ENCODE assay signal across 18 cellular contexts in genomic region chr3:151764699-151765098, GRCh38. TPM values are rescaled to one million over a fixed set of nuclear protein-coding genes. Genes with fewer than 3 reads are reported as not detected.
"Had no signal": no experiment of that assay in that cellular context is flagged by ENCODE, and none has a peak within 500 bp of the region (broad histone marks: within the 10 kb centered on the region; RNA-seq: fewer than 3 reads in every experiment).

No MANE protein-coding gene starts in this region.

RNA-seq across cellular contexts. Expression of gene AADACL2, which starts 31.0 kb away (rescaled TPM):
- total RNA-seq: activated naive CD4-positive, alpha-beta T cell treated with anti-CD3 and anti-CD28 coated beads for 36 hours; activated naive CD4-positive, alpha-beta T cell treated with anti-CD3 and anti-CD28 coated beads, Interleukin-2, amount 50 U/mL, for 72 hours; activated naive CD8-positive, alpha-beta T cell treated with anti-CD3 and anti-CD28 coated beads for 36 hours; activated naive CD8-positive, alpha-beta T cell treated with anti-CD3 and anti-CD28 coated beads, Interleukin-2, amount 10 ng/mL, durations not matched to agents 7 days and 5 days; activated T-cell treated with anti-CD3 and anti-CD28 coated beads, Interleukin-2, amount 50 U/mL, for 4 hours; activated T-cell treated with anti-CD3 and anti-CD28 coated beads, Interleukin-2, amount 50 U/mL, for 72 hours; activated T-helper 1 cell treated with anti-CD3 and anti-CD28 coated beads, Interleukin-12 subunit alpha, Interleukin-12 subunit beta, Interleukin-2, Interleukin-4 antibody, amounts not matched to agents 30 ng/mL and 10 ng/mL and 1 ng/mL, durations not matched to agents 14 hours and 24 hours and 36 hours; activated T-helper 17 cell treated with anti-CD3 and anti-CD28 coated beads, Interleukin-2, amount 50 U/mL, for 72 hours; activated T-helper 2 cell treated with anti-CD3 and anti-CD28 coated beads, Interferon-gamma antibody, Interleukin-2, Interleukin-4, amounts not matched to agents 10 μg/mL and 5 μg/mL and 100 μg/mL, durations not matched to agents 14 hours and 24 hours and 36 hours; ascending aorta; astrocyte; body of pancreas; bronchial epithelial cell; cardiac muscle cell; cardiac septum; cerebellum; chondrocyte had no signal
- polyA plus RNA-seq: aorta, cardiac muscle cell had no signal

RNA-seq across cellular contexts. Expression of gene AADAC, which starts 49.2 kb away (rescaled TPM):
- total RNA-seq: activated naive CD4-positive, alpha-beta T cell treated with anti-CD3 and anti-CD28 coated beads for 36 hours; activated naive CD4-positive, alpha-beta T cell treated with anti-CD3 and anti-CD28 coated beads, Interleukin-2, amount 50 U/mL, for 72 hours; activated naive CD8-positive, alpha-beta T cell treated with anti-CD3 and anti-CD28 coated beads for 36 hours; activated naive CD8-positive, alpha-beta T cell treated with anti-CD3 and anti-CD28 coated beads, Interleukin-2, amount 10 ng/mL, durations not matched to agents 7 days and 5 days; activated T-cell treated with anti-CD3 and anti-CD28 coated beads, Interleukin-2, amount 50 U/mL, for 72 hours; activated T-helper 1 cell treated with anti-CD3 and anti-CD28 coated beads, Interleukin-12 subunit alpha, Interleukin-12 subunit beta, Interleukin-2, Interleukin-4 antibody, amounts not matched to agents 30 ng/mL and 10 ng/mL and 1 ng/mL, durations not matched to agents 14 hours and 24 hours and 36 hours; activated T-helper 17 cell treated with anti-CD3 and anti-CD28 coated beads, Interleukin-2, amount 50 U/mL, for 72 hours; activated T-helper 2 cell treated with anti-CD3 and anti-CD28 coated beads, Interferon-gamma antibody, Interleukin-2, Interleukin-4, amounts not matched to agents 10 μg/mL and 5 μg/mL and 100 μg/mL, durations not matched to agents 14 hours and 24 hours and 36 hours; aorta; astrocyte; bronchial epithelial cell; cardiac muscle cell; cardiac septum; cerebellum; chondrocyte had no signal
